In genomic region chr6:110105296-110105695, GRCh38 we compare ENCODE assay signal across 18 cellular contexts.
DNase-seq lines count a peak whose midpoint lies in the region; ATAC-seq, FAIRE-seq and TF ChIP-seq lines count a peak whose summit lies in the region.
"Had no signal": no experiment of that assay in that cellular context is flagged by ENCODE, and none has a peak within 500 bp of the region (broad histone marks: within the 10 kb centered on the region; RNA-seq: fewer than 3 reads in every experiment).

No MANE protein-coding gene starts in this region.

- no peak overlapping the region for H2AK5ac ChIP-seq in H1 (ENCODE audit: low read depth, low read length)

- H3K27me3 ChIP-seq in K562 (ENCODE audit: control insufficient read depth in 2 of 2, insufficient read depth in 2 of 2, low read length in 2 of 2) (no peaks in the 10 kb centered on the region), H1 (replicated peaks in 1 of 4; ENCODE audit: control insufficient read depth in 3 of 4, extremely low read depth in 1 of 4, insufficient read depth in 3 of 4, low read length in 3 of 4) (no peaks in the 10 kb centered on the region), testis (no peaks in the 10 kb centered on the region), Peyer's patch (no peaks in the 10 kb centered on the region)

- H2BK12ac ChIP-seq in H1 (ENCODE audit: low read depth, low read length) = no peak overlapping the region

- H2BK15ac ChIP-seq in H1 (ENCODE audit: low read length) = no peak overlapping the region

- no peak overlapping the region for H3K56ac ChIP-seq in H1 (replicated peaks; ENCODE audit: insufficient read length, low read depth, low read length)

- DNase-seq in K562 (ENCODE audit: extremely low read depth in 1 of 4, low spot score in 3 of 4) = no peak
- no peak for DNase-seq in H1 (ENCODE audit: low read depth in 1 of 2, low spot score in 2 of 2)
- peak; percentile 36 for DNase-seq in testis
- DNase-seq in NCI-H1092 treated with DMSO at 0.1 percent for 48 hours (lab: John Stamatoyannopoulos, UW) = no peak
- no peak for DNase-seq in Peyer's patch
- no peak for DNase-seq in nucleus accumbens (lab: John Stamatoyannopoulos, UW)
- DNase-seq: Calu3; CD4-positive, alpha-beta memory T cell; COR-L47; DMS53; DND-41; GDM1; HFFc6 had no signal

- H2BK20ac ChIP-seq in H1 (ENCODE audit: low read length) = no peak overlapping the region

- ATAC-seq in K562 = no peak
- ATAC-seq: GM12878, GM23338 had no signal

- no peaks in the 10 kb centered on the region for H3K79me1 ChIP-seq in H1 (ENCODE audit: low read depth, low read length)

- no peak overlapping the region for H3K23ac ChIP-seq in H1 (ENCODE audit: insufficient read length)

- H4K5ac ChIP-seq in H1 (ENCODE audit: insufficient read length, low read depth, low read length) = no peak overlapping the region

- H3K9me3 ChIP-seq in K562 (replicated peaks; ENCODE audit: control insufficient read depth, insufficient read depth, low read depth, low read length) (no peaks in the 10 kb centered on the region), H1 (ENCODE audit: insufficient read depth in 2 of 2, low read depth in 1 of 2, low read length in 1 of 2) (no peaks in the 10 kb centered on the region), testis (no peaks in the 10 kb centered on the region), Peyer's patch (no peaks in the 10 kb centered on the region)
- H3K9me3 ChIP-seq: HAP-1 had no signal

- H3K27ac ChIP-seq in K562 (ENCODE audit: extremely low read depth, low read depth, low read length) = no peak overlapping the region
- H3K27ac ChIP-seq in H1 (ENCODE audit: low read depth, low read length) = no peak overlapping the region
- H3K27ac ChIP-seq in testis = no peak overlapping the region
- no peak overlapping the region for H3K27ac ChIP-seq in Peyer's patch

- H3K23me2 ChIP-seq in H1 (ENCODE audit: low read depth, low read length) = no peaks in the 10 kb centered on the region

- H2BK120ac ChIP-seq in H1 (replicated peaks; ENCODE audit: low read depth, low read length) = no peak overlapping the region

- H2AFZ ChIP-seq in K562 (ENCODE audit: low read depth, low read length) (no peak overlapping the region), H1 (ENCODE audit: low read length) (no peak overlapping the region)
- H2AFZ ChIP-seq: GM23338 had no signal

- FAIRE-seq in K562 (lab: Jason Lieb, UNC) (no peak), H1 (lab: Jason Lieb, UNC) (no peak)
- FAIRE-seq: GM12878, GM19239, H54 had no signal

- TF ChIP-seq RAD21 in K562 (CRISPR knock-in tag; conservative IDR thresholded peaks at IDR 0.05 in 1 of 2, IDR thresholded peaks at IDR 0.05 in 1 of 2) = no peak
- TF ChIP-seq RAD21 in H1 (IDR thresholded peaks at IDR 0.05 in 1 of 2, conservative IDR thresholded peaks at IDR 0.05 in 1 of 2; ENCODE audit: low read depth in 2 of 2, low read length in 2 of 2) = no peak

- TF ChIP-seq POLR2A in K562 (conservative IDR thresholded peaks at IDR 0.05) (no peak), H1 (IDR thresholded peaks at IDR 0.05; ENCODE audit: control extremely low read depth in 1 of 2, low read depth in 2 of 2, low read length in 2 of 2) (no peak), testis (IDR thresholded peaks at IDR 0.05) (no peak), Peyer's patch (IDR thresholded peaks at IDR 0.05) (no peak)

- TF ChIP-seq EP300 in K562 (IDR thresholded peaks at IDR 0.05; ENCODE audit: low read length) (no peak), H1 (IDR thresholded peaks at IDR 0.05; ENCODE audit: borderline replicate concordance in 1 of 2, low read depth in 2 of 2, low read length in 2 of 2) (no peak)

- H3K9ac ChIP-seq in K562 (ENCODE audit: insufficient read depth in 1 of 2, low read depth in 2 of 2, low read length in 2 of 2) (no peak overlapping the region), H1 (replicated peaks in 1 of 4; ENCODE audit: extremely low read depth in 1 of 4, low read depth in 3 of 4, low read length in 3 of 4) (no peak overlapping the region)

- H3K36me3 ChIP-seq in K562 (ENCODE audit: control insufficient read depth, insufficient read depth, low read length) (no peaks in the 10 kb centered on the region; the same call in 2 of the 3 replicates), H1 (ENCODE audit: control insufficient read depth in 2 of 4, insufficient read depth in 4 of 4, low read length in 3 of 4) (peaks cover 0 to 31% (median 3%) of the 10 kb centered on the region in 4 experiments; a peak in 4 of 8 replicates), testis (ENCODE audit: low read depth, missing control alignments) (no peaks in the 10 kb centered on the region), Peyer's patch (no peaks in the 10 kb centered on the region)

- POLR2A ChIA-PET in K562 (lab: Yijun Ruan, JAX) (no interaction called here), H1 (lab: Charles Lee; ENCODE audit: partially characterized antibody) (no interaction called here)

- H3K4me3 ChIP-seq in K562 = no peak overlapping the region
- no peak overlapping the region for H3K4me3 ChIP-seq in H1 (ENCODE audit: extremely low read depth in 1 of 4, insufficient read depth in 2 of 4, low read depth in 3 of 4, low read length in 4 of 4)
- H3K4me3 ChIP-seq in testis = no peak overlapping the region
- H3K4me3 ChIP-seq in Peyer's patch = no peak overlapping the region
- H3K4me3 ChIP-seq: GM12878, GM23338, HAP-1 had no signal

- H3K18ac ChIP-seq in H1 (ENCODE audit: extremely low read depth, low read length) = no peak overlapping the region

- H2BK5ac ChIP-seq in H1 (ENCODE audit: low read depth, low read length) = no peak overlapping the region

- no peak overlapping the region for H4K91ac ChIP-seq in H1 (replicated peaks; ENCODE audit: insufficient read length, low read length)

- H3K79me2 ChIP-seq in K562 (ENCODE audit: control insufficient read depth, insufficient read depth, low read length) (no peaks in the 10 kb centered on the region), H1 (ENCODE audit: control insufficient read depth in 1 of 2, insufficient read depth in 2 of 2, low read length in 2 of 2) (no peaks in the 10 kb centered on the region)

- H3K4me2 ChIP-seq in K562 (ENCODE audit: insufficient read depth, low read length) = no peak overlapping the region
- H3K4me2 ChIP-seq in H1 (ENCODE audit: insufficient read depth in 1 of 2, low read depth in 2 of 2, low read length in 2 of 2) = no peak overlapping the region
- H3K4me2 ChIP-seq: GM23338 had no signal

- peak overlapping the region; percentile 86; the same call in 1 of the 2 replicates for H4K8ac ChIP-seq in H1 (ENCODE audit: extremely low read depth, insufficient read depth, low read length)

- H4K20me1 ChIP-seq in K562 (replicated peaks; ENCODE audit: control insufficient read depth, insufficient read depth, low read length) (no peaks in the 10 kb centered on the region), H1 (replicated peaks in 1 of 2; ENCODE audit: control insufficient read depth in 1 of 2, insufficient read depth in 2 of 2, low read length in 2 of 2) (no peaks in the 10 kb centered on the region)

- no TSS peak for BruUV-seq in K562 (replicated peaks; lab: Mats Ljungman, UMichigan)

- no peaks in the 10 kb centered on the region for H3K4me1 ChIP-seq in K562 (replicated peaks in 1 of 2; ENCODE audit: control insufficient read depth in 2 of 2, insufficient read depth in 2 of 2, low read length in 2 of 2)
- no peaks in the 10 kb centered on the region; a peak in 1 of 7 replicates for H3K4me1 ChIP-seq in H1 (replicated peaks in 1 of 4; ENCODE audit: control insufficient read depth in 3 of 4, insufficient read depth in 4 of 4, low read length in 3 of 4)
- H3K4me1 ChIP-seq in testis = no peaks in the 10 kb centered on the region
- no peaks in the 10 kb centered on the region for H3K4me1 ChIP-seq in Peyer's patch
- H3K4me1 ChIP-seq: HAP-1 had no signal

- H3K4ac ChIP-seq in H1 (replicated peaks; ENCODE audit: insufficient read length, low read depth, low read length) = no peak overlapping the region

- TF ChIP-seq CTCF in K562 (IDR thresholded peaks at IDR 0.05 in 2 of 3, conservative IDR thresholded peaks at IDR 0.05 in 1 of 3; ENCODE audit: insufficient read depth in 2 of 3, low read depth in 1 of 3, low read length in 3 of 3) = no peak
- no peak for TF ChIP-seq CTCF in H1 (IDR thresholded peaks at IDR 0.05; ENCODE audit: control extremely low read depth in 1 of 3, insufficient read depth in 1 of 3, low read depth in 1 of 3, low read length in 3 of 3)
- TF ChIP-seq CTCF in testis (IDR thresholded peaks at IDR 0.05) = no peak
- no peak for TF ChIP-seq CTCF in Peyer's patch (IDR thresholded peaks at IDR 0.05)

- intact Hi-C loops in K562 (cut with micrococcal nuclease) (no loop called here), testis (cut with DNase I; ENCODE audit: low total_unique reads) (no loop called here)

- in situ Hi-C loops in K562 (cut with MboI) = no loop called here

- H3K14ac ChIP-seq in H1 (ENCODE audit: insufficient read length) = no peak overlapping the region

- CTCF ChIA-PET in K562 (lab: Yijun Ruan, JAX; ENCODE audit: low intra/inter-chr PET ratio) (no interaction called here), H1 (lab: Charles Lee; ENCODE audit: partially characterized antibody) (no interaction called here)

- WGBS in K562 (ENCODE audit: insufficient coverage, low coverage, missing lambda C conversion rate) = 71% methylated on average over 4 of the region's 4 CpGs
- WGBS in H1 (ENCODE audit: extremely low coverage in 1 of 2, insufficient coverage in 1 of 2, insufficient read length in 1 of 2, insufficient replicate concordance in 2 of 2, low coverage in 1 of 2, low lambda C conversion rate in 2 of 2, missing lambda C conversion rate in 1 of 2), 2 experiments = 84% methylated on average over 4 of the region's 4 CpGs; no CpG with 5 or more reads in 1 of the 2 experiments
- WGBS in testis, 2 donors = 58 to 82% methylated on average over 4 of the region's 4 CpGs

- no peaks in the 10 kb centered on the region for H3K9me1 ChIP-seq in K562 (ENCODE audit: control insufficient read depth, insufficient read depth, low read length)

TF ChIP-seq in K562, 482 proteins besides CTCF, POLR2A, EP300 and RAD21:
- TF ChIP-seq ZNF316 (IDR thresholded peaks at IDR 0.05) (peak; percentile 49; the same call in 1 of the 2 replicates), MEF2D (tag; conservative IDR thresholded peaks at IDR 0.05; ENCODE audit: low read depth) (no peak)

TF ChIP-seq in H1, 55 proteins besides CTCF, POLR2A, EP300 and RAD21:
- TF ChIP-seq CBX8 (IDR thresholded peaks at IDR 0.05; ENCODE audit: borderline replicate concordance, low read depth, low read length) (no peak), SAP30 (IDR thresholded peaks at IDR 0.05; ENCODE audit: insufficient read depth, insufficient replicate concordance, low read length) (no peak), POLR2AphosphoS5 (IDR thresholded peaks at IDR 0.05; ENCODE audit: low read depth, low read length) (no peak), KDM5A (IDR thresholded peaks at IDR 0.05; ENCODE audit: low read length) (no peak)
